In the genomic region with DNA sequence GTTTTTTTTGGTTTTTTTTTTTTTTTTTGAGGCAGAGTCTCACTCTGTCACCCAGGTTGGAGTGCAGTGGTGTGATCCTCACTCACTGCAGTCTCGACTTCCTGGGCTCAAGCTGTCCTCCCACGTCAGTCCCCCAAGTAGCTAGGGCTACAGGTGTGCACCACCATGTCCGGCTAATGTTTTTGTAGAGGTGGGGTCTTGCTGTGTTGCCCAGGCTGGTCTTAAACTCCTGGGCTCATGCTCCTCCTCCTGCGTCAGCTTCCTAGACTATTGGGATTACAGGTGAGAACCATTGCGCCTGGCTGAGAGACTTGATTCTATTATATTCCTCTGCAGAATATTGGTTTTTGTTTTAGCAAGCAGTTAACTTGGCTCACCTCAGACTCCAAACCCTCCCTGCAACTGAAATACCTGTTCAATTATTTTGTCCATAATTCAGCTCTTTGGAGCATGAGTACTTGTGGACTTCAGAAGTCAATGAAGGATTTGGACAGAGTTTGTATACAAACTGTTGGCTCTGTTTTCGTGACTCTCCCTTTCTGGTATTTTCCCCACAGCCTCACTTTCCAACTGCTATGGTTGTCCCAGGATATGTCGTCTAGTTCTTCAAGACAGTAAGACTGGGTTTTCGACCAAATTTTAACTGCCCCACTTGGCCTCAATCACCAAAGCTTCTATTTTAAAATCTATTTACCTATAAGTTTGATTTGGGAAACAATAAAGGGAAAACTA, we compare ENCODE assay signal across 1 cellular context.
TF ChIP-seq lines count a peak whose summit lies in the region.

No MANE protein-coding gene starts in this region.

TF ChIP-seq in GM23338, 12 proteins besides CTCF, POLR2A, EP300 and RAD21 (continued from another document):
- TF ChIP-seq, protein P1, sequence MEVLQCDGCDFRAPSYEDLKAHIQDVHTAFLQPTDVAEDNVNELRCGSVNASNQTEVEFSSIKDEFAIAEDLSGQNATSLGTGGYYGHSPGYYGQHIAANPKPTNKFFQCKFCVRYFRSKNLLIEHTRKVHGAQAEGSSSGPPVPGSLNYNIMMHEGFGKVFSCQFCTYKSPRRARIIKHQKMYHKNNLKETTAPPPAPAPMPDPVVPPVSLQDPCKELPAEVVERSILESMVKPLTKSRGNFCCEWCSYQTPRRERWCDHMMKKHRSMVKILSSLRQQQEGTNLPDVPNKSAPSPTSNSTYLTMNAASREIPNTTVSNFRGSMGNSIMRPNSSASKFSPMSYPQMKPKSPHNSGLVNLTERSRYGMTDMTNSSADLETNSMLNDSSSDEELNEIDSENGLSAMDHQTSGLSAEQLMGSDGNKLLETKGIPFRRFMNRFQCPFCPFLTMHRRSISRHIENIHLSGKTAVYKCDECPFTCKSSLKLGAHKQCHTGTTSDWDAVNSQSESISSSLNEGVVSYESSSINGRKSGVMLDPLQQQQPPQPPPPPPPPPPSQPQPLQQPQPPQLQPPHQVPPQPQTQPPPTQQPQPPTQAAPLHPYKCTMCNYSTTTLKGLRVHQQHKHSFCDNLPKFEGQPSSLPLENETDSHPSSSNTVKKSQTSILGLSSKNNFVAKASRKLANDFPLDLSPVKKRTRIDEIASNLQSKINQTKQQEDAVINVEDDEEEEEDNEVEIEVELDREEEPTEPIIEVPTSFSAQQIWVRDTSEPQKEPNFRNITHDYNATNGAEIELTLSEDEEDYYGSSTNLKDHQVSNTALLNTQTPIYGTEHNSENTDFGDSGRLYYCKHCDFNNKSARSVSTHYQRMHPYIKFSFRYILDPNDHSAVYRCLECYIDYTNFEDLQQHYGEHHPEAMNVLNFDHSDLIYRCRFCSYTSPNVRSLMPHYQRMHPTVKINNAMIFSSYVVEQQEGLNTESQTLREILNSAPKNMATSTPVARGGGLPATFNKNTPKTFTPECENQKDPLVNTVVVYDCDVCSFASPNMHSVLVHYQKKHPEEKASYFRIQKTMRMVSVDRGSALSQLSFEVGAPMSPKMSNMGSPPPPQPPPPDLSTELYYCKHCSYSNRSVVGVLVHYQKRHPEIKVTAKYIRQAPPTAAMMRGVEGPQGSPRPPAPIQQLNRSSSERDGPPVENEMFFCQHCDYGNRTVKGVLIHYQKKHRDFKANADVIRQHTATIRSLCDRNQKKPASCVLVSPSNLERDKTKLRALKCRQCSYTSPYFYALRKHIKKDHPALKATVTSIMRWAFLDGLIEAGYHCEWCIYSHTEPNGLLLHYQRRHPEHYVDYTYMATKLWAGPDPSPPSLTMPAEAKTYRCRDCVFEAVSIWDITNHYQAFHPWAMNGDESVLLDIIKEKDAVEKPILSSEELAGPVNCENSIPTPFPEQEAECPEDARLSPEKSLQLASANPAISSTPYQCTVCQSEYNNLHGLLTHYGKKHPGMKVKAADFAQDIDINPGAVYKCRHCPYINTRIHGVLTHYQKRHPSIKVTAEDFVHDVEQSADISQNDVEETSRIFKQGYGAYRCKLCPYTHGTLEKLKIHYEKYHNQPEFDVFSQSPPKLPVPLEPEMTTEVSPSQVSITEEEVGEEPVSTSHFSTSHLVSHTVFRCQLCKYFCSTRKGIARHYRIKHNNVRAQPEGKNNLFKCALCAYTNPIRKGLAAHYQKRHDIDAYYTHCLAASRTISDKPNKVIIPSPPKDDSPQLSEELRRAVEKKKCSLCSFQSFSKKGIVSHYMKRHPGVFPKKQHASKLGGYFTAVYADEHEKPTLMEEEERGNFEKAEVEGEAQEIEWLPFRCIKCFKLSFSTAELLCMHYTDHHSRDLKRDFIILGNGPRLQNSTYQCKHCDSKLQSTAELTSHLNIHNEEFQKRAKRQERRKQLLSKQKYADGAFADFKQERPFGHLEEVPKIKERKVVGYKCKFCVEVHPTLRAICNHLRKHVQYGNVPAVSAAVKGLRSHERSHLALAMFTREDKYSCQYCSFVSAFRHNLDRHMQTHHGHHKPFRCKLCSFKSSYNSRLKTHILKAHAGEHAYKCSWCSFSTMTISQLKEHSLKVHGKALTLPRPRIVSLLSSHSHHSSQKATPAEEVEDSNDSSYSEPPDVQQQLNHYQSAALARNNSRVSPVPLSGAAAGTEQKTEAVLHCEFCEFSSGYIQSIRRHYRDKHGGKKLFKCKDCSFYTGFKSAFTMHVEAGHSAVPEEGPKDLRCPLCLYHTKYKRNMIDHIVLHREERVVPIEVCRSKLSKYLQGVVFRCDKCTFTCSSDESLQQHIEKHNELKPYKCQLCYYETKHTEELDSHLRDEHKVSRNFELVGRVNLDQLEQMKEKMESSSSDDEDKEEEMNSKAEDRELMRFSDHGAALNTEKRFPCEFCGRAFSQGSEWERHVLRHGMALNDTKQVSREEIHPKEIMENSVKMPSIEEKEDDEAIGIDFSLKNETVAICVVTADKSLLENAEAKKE (CRISPR knock-in tag; IDR thresholded peaks at IDR 0.05): no peak
TF ChIP-seq in GM23338: peak in this region for 0.
